Comparison of ENCODE assay signal across 1 cellular context in genomic region chr5:54454602-54455001, GRCh38.
TF ChIP-seq lines count a peak whose summit lies in the region.

No MANE protein-coding gene starts in this region.

TF ChIP-seq in K562, 482 proteins besides CTCF, POLR2A, EP300 and RAD21 (continued from another document):
- TF ChIP-seq IRF9 (tag; IDR thresholded peaks at IDR 0.05) = no peak
- no peak for TF ChIP-seq ZBTB8A (IDR thresholded peaks at IDR 0.05; ENCODE audit: partially characterized antibody)
- peak; percentile 81 for TF ChIP-seq C11orf30 (IDR thresholded peaks at IDR 0.05; ENCODE audit: low read depth)
- TF ChIP-seq MAFF (IDR thresholded peaks at IDR 0.05; ENCODE audit: low read length) = peak; percentile 17; the same call in 1 of the 2 replicates
- TF ChIP-seq ZNF174 (CRISPR knock-in tag; IDR thresholded peaks at IDR 0.05) = no peak
- no peak for TF ChIP-seq U2AF1 (optimal IDR thresholded peaks at IDR 0.05; ENCODE audit: low read depth, low read length)
- TF ChIP-seq XRCC3 (IDR thresholded peaks at IDR 0.05) = no peak
- TF ChIP-seq POLR3A (IDR thresholded peaks at IDR 0.05; ENCODE audit: borderline replicate concordance, extremely low read depth, insufficient read depth, insufficient read length) = no peak
- no peak for TF ChIP-seq JUND (IDR thresholded peaks at IDR 0.05; ENCODE audit: borderline replicate concordance, low read depth, low read length)
- TF ChIP-seq JUND (tag; IDR thresholded peaks at IDR 0.05; ENCODE audit: borderline replicate concordance, low read depth, low read length) = no peak
- TF ChIP-seq DEAF1 (CRISPR knock-in tag; IDR thresholded peaks at IDR 0.05) = no peak
- TF ChIP-seq ZNF263 (CRISPR knock-in tag; IDR thresholded peaks at IDR 0.05; ENCODE audit: borderline replicate concordance) = no peak
- no peak for TF ChIP-seq GATA2 (CRISPR knock-in tag; IDR thresholded peaks at IDR 0.05)
- TF ChIP-seq ZNF316 (IDR thresholded peaks at IDR 0.05) = peak; percentile 83
- no peak for TF ChIP-seq TCF3 (CRISPR knock-in tag; IDR thresholded peaks at IDR 0.05)
- TF ChIP-seq HOMEZ (CRISPR knock-in tag; IDR thresholded peaks at IDR 0.05) = no peak
- no peak for TF ChIP-seq RNF219 (CRISPR knock-in tag; IDR thresholded peaks at IDR 0.05)
- TF ChIP-seq ZBTB12 (CRISPR knock-in tag; IDR thresholded peaks at IDR 0.05) = no peak
- TF ChIP-seq ZNF282 (CRISPR knock-in tag; IDR thresholded peaks at IDR 0.05) = no peak
- no peak for TF ChIP-seq E2F4 (CRISPR knock-in tag; IDR thresholded peaks at IDR 0.05; ENCODE audit: low read depth)
- peak; percentile 56 for TF ChIP-seq MAFG (tag; conservative IDR thresholded peaks at IDR 0.05)
- TF ChIP-seq PHF21A (IDR thresholded peaks at IDR 0.05; ENCODE audit: borderline replicate concordance, low read depth) = no peak
- no peak for TF ChIP-seq NR2F6 (CRISPR knock-in tag; IDR thresholded peaks at IDR 0.05)
- TF ChIP-seq HCFC1 (IDR thresholded peaks at IDR 0.05; ENCODE audit: low read depth, low read length) = no peak
- no peak for TF ChIP-seq CEBPG (CRISPR knock-in tag; IDR thresholded peaks at IDR 0.05)
- no peak for TF ChIP-seq CEBPG (tag; conservative IDR thresholded peaks at IDR 0.05 in 1 of 2, IDR thresholded peaks at IDR 0.05 in 1 of 2)
- TF ChIP-seq KHSRP (IDR thresholded peaks at IDR 0.05) = no peak
- no peak for TF ChIP-seq HDGF (IDR thresholded peaks at IDR 0.05)
- no peak for TF ChIP-seq CHD7 (IDR thresholded peaks at IDR 0.05; ENCODE audit: low read depth, low read length)
